ENCODE assay signal across 23 cellular contexts in genomic region chr3:138881233-138881632, GRCh38.
"Had no signal": no experiment of that assay in that cellular context is flagged by ENCODE, and none has a peak within 500 bp of the region (broad histone marks: within the 10 kb centered on the region; RNA-seq: fewer than 3 reads in every experiment).

No MANE protein-coding gene starts in this region.

- H3K27ac Mint-ChIP-seq: activated CD4-positive, alpha-beta memory T cell treated with anti-CD3 and anti-CD28 coated beads for 36 hours; dendritic cell treated with granulocyte-macrophage colony-stimulating factor and Interleukin-4, amounts not matched to agents 40 ng/mL and 50 ng/mL, for 4 days; nephron progenitor cell; stimulated activated naive CD8-positive, alpha-beta T cell treated with anti-CD3 and anti-CD28 coated beads, Interleukin-15, amount 100 ng/mL, for 72 hours; T-helper 2 cell treated with Interferon-gamma antibody and Interleukin-4, amounts not matched to agents 5 μg/mL and 100 μg/mL, for 36 hours had no signal

- H3K4me1 Mint-ChIP-seq: nephron progenitor cell had no signal

- DNase-seq: activated CD4-positive, alpha-beta memory T cell treated with anti-CD3 and anti-CD28 coated beads for 36 hours; activated naive CD4-positive, alpha-beta T cell treated with anti-CD3 and anti-CD28 coated beads, Interleukin-2, amount 50 U/mL, for 16 hours; activated T-cell treated with anti-CD3 and anti-CD28 coated beads, Interleukin-2, amount 50 U/mL, for 1 hour; adrenal gland; cerebellar nuclear complex; effector memory CD4-positive, alpha-beta T cell; glutamatergic neuron; hippocampal formation; lower lobe of right lung; nephron progenitor cell; nucleus accumbens; retina; SK-N-SH; stimulated activated CD4-positive, alpha-beta T cell treated with anti-CD3 and anti-CD28 coated beads, Interleukin-12 subunit alpha, Interleukin-12 subunit beta, amount 100 ng/mL, for 4 hours; stimulated activated CD4-positive, alpha-beta T cell treated with anti-CD3 and anti-CD28 coated beads, Interleukin-1b, Interleukin-23, amount 100 ng/mL, for 48 hours; stimulated activated naive CD8-positive, alpha-beta T cell treated with anti-CD3 and anti-CD28 coated beads, Interleukin-15, amount 100 ng/mL, for 72 hours; upper lobe of right lung had no signal

- H3K27ac ChIP-seq: adrenal gland, breast epithelium, lower lobe of right lung, upper lobe of right lung had no signal

- H3K27me3 ChIP-seq: adrenal gland, breast epithelium, upper lobe of right lung had no signal

- H3K4me1 ChIP-seq: adrenal gland, breast epithelium, lower lobe of right lung, upper lobe of right lung had no signal

- ATAC-seq: lower lobe of right lung; stimulated activated naive CD8-positive, alpha-beta T cell treated with anti-CD3 and anti-CD28 coated beads, Interleukin-15, amount 100 ng/mL, for 72 hours; upper lobe of right lung had no signal

- H3K36me3 ChIP-seq: adrenal gland, breast epithelium, lower lobe of right lung, upper lobe of right lung had no signal

- H3K4me3 ChIP-seq: adrenal gland, breast epithelium, lower lobe of right lung, upper lobe of right lung had no signal

- H3K27me3 Mint-ChIP-seq: activated CD4-positive, alpha-beta memory T cell treated with anti-CD3 and anti-CD28 coated beads for 36 hours; dendritic cell treated with granulocyte-macrophage colony-stimulating factor and Interleukin-4, amounts not matched to agents 40 ng/mL and 50 ng/mL, for 4 days; stimulated activated naive CD8-positive, alpha-beta T cell treated with anti-CD3 and anti-CD28 coated beads, Interleukin-15, amount 100 ng/mL, for 72 hours had no signal

- FAIRE-seq: astrocyte, islet of Langerhans, TTC549 had no signal

- H3K4me2 ChIP-seq: SK-N-SH had no signal

- H3K9ac ChIP-seq: SK-N-SH had no signal

- H3K9me3 ChIP-seq: adrenal gland, breast epithelium, lower lobe of right lung, SK-N-SH, upper lobe of right lung had no signal

- H3K4me3 Mint-ChIP-seq: activated CD4-positive, alpha-beta memory T cell treated with anti-CD3 and anti-CD28 coated beads for 36 hours; dendritic cell treated with granulocyte-macrophage colony-stimulating factor and Interleukin-4, amounts not matched to agents 40 ng/mL and 50 ng/mL, for 4 days; nephron progenitor cell; stimulated activated naive CD8-positive, alpha-beta T cell treated with anti-CD3 and anti-CD28 coated beads, Interleukin-15, amount 100 ng/mL, for 72 hours; T-helper 2 cell treated with Interferon-gamma antibody and Interleukin-4, amounts not matched to agents 5 μg/mL and 100 μg/mL, for 36 hours had no signal

- H3K36me3 Mint-ChIP-seq: activated CD4-positive, alpha-beta memory T cell treated with anti-CD3 and anti-CD28 coated beads for 36 hours had no signal
